ENCODE assay signal across 19 cellular contexts in genomic region chr4:183035726-183036415, GRCh38.
DNase-seq lines count a peak whose midpoint lies in the region; ATAC-seq, FAIRE-seq and TF ChIP-seq lines count a peak whose summit lies in the region.
"Had no signal": no experiment of that assay in that cellular context is flagged by ENCODE, and none has a peak within 500 bp of the region (broad histone marks: within the 10 kb centered on the region; RNA-seq: fewer than 3 reads in every experiment).

No MANE protein-coding gene starts in this region.

- no peaks in the 10 kb centered on the region for H3K27me3 ChIP-seq in H1 (replicated peaks in 1 of 4; ENCODE audit: control insufficient read depth in 3 of 4, extremely low read depth in 1 of 4, insufficient read depth in 3 of 4, low read length in 3 of 4)
- H3K27me3 ChIP-seq in keratinocyte (ENCODE audit: control insufficient read depth, extremely low read depth, insufficient read depth, low read length), result no peaks in the 10 kb centered on the region
- H3K27me3 ChIP-seq in suprapubic skin, result no peaks in the 10 kb centered on the region
- H3K27me3 ChIP-seq: MG63, SJCRH30 had no signal

- no peak overlapping the region for H2BK5ac ChIP-seq in H1 (ENCODE audit: low read depth, low read length)

- no peak for ATAC-seq in omental fat pad (ENCODE audit: low FRiP score)
- ATAC-seq in HG02973 (IDR thresholded peaks at IDR 0.05; ENCODE audit: unreplicated experiment), result no peak

- no peak overlapping the region for H3K27ac ChIP-seq in H1 (ENCODE audit: low read depth, low read length)
- no peak overlapping the region for H3K27ac ChIP-seq in keratinocyte (ENCODE audit: control insufficient read depth, insufficient read depth, low read length)
- no peak overlapping the region for H3K27ac ChIP-seq in suprapubic skin
- H3K27ac ChIP-seq: SJCRH30 had no signal

- H2BK120ac ChIP-seq in H1 (replicated peaks; ENCODE audit: low read depth, low read length), result no peak overlapping the region

- peak overlapping the region; percentile 58; the same call in 1 of the 2 replicates for H2AFZ ChIP-seq in H1 (ENCODE audit: low read length)
- H2AFZ ChIP-seq in keratinocyte (ENCODE audit: control insufficient read depth, low read length), result no peak overlapping the region

- TF ChIP-seq CTCF in H1 (IDR thresholded peaks at IDR 0.05; ENCODE audit: control extremely low read depth in 1 of 3, insufficient read depth in 1 of 3, low read depth in 1 of 3, low read length in 3 of 3) (no peak), keratinocyte (optimal IDR thresholded peaks at IDR 0.05 in 1 of 3, IDR thresholded peaks at IDR 0.05 in 1 of 3, conservative IDR thresholded peaks at IDR 0.05 in 1 of 3; ENCODE audit: extremely low read depth in 1 of 3, insufficient read depth in 2 of 3, low read length in 3 of 3) (no peak), omental fat pad (IDR thresholded peaks at IDR 0.05) (no peak), suprapubic skin (IDR thresholded peaks at IDR 0.05) (no peak)

- H4K5ac ChIP-seq in H1 (ENCODE audit: insufficient read length, low read depth, low read length), result no peak overlapping the region

- H3K4ac ChIP-seq in H1 (replicated peaks; ENCODE audit: insufficient read length, low read depth, low read length), result no peak overlapping the region

- H3K4me1 ChIP-seq in H1 (replicated peaks in 1 of 4; ENCODE audit: control insufficient read depth in 3 of 4, insufficient read depth in 4 of 4, low read length in 3 of 4), result no peaks in the 10 kb centered on the region
- H3K4me1 ChIP-seq in keratinocyte (ENCODE audit: control insufficient read depth, extremely low read depth, insufficient read depth, low read length), result no peaks in the 10 kb centered on the region
- no peaks in the 10 kb centered on the region for H3K4me1 ChIP-seq in suprapubic skin
- H3K4me1 ChIP-seq: SJCRH30 had no signal

- no peak overlapping the region for H2BK15ac ChIP-seq in H1 (ENCODE audit: low read length)

- no peak overlapping the region for H3K18ac ChIP-seq in H1 (ENCODE audit: extremely low read depth, low read length)

- DNase-seq in ELF-1 (ENCODE audit: low read depth, low spot score), result peak; percentile 77
- DNase-seq in HTR-8/SVneo (ENCODE audit: insufficient read length, low spot score), result peak; percentile 78
- DNase-seq in H1 (ENCODE audit: low read depth in 1 of 2, low spot score in 2 of 2), result no peak
- no peak for DNase-seq in keratinocyte (ENCODE audit: low read depth, low spot score)
- no peak for DNase-seq in omental fat pad (ENCODE audit: low spot score)
- no peak for DNase-seq in suprapubic skin (ENCODE audit: low spot score in 2 of 2)
- no peak for DNase-seq in stimulated activated CD4-positive, alpha-beta T cell treated with anti-CD3 and anti-CD28 coated beads, Interleukin-4, amount 100 ng/mL, for 24 hours
- DNase-seq: C1 segment of cervical spinal cord; HCEC 1CT; Karpas-422; MG63; NCI-H1092; NCI-H1694 treated with DMSO at 0.1 percent for 48 hours; NCI-H446; NCI-H69; NK-92 treated with Interleukin-12 subunit alpha and Interleukin-12 subunit beta, amount 100 ng/mL, for 24 hours; OCI-M1; SJCRH30 had no signal

- no peak for TF ChIP-seq POLR2A in H1 (IDR thresholded peaks at IDR 0.05; ENCODE audit: control extremely low read depth in 1 of 2, low read depth in 2 of 2, low read length in 2 of 2)
- TF ChIP-seq POLR2A in suprapubic skin (IDR thresholded peaks at IDR 0.05), result no peak

- H4K91ac ChIP-seq in H1 (replicated peaks; ENCODE audit: insufficient read length, low read length), result no peak overlapping the region

- H3K9me3 ChIP-seq in H1 (ENCODE audit: insufficient read depth in 2 of 2, low read depth in 1 of 2, low read length in 1 of 2) (no peaks in the 10 kb centered on the region), keratinocyte (ENCODE audit: control insufficient read depth, low read depth, low read length) (no peaks in the 10 kb centered on the region), suprapubic skin (no peaks in the 10 kb centered on the region)
- H3K9me3 ChIP-seq: MG63, SJCRH30 had no signal

- no peak overlapping the region for H3K23ac ChIP-seq in H1 (ENCODE audit: insufficient read length)

- dilution Hi-C loops in keratinocyte (cut with MboI; ENCODE audit: extremely low pct_ligation_motif_present, low sequenced_read_pairs), result no loop called here

- H3K36me3 ChIP-seq in H1 (ENCODE audit: control insufficient read depth in 2 of 4, insufficient read depth in 4 of 4, low read length in 3 of 4) (no peaks in the 10 kb centered on the region), keratinocyte (ENCODE audit: control insufficient read depth in 2 of 2, extremely low read depth in 1 of 2, insufficient read depth in 2 of 2, low read length in 2 of 2) (no peaks in the 10 kb centered on the region), suprapubic skin (no peaks in the 10 kb centered on the region)
- H3K36me3 ChIP-seq: MG63, SJCRH30 had no signal

- H3K4me3 ChIP-seq in H1 (ENCODE audit: extremely low read depth in 1 of 4, insufficient read depth in 2 of 4, low read depth in 3 of 4, low read length in 4 of 4), result no peak overlapping the region
- H3K4me3 ChIP-seq in keratinocyte (ENCODE audit: control insufficient read depth in 2 of 3, extremely low read depth in 1 of 3, insufficient read depth in 2 of 3, low read depth in 1 of 3, low read length in 3 of 3), result no peak overlapping the region
- H3K4me3 ChIP-seq in suprapubic skin, result no peak overlapping the region
- H3K4me3 ChIP-seq: MG63, SJCRH30 had no signal

- no peak overlapping the region for H3K56ac ChIP-seq in H1 (replicated peaks; ENCODE audit: insufficient read length, low read depth, low read length)

- no peak for TF ChIP-seq EP300 in H1 (IDR thresholded peaks at IDR 0.05; ENCODE audit: borderline replicate concordance in 1 of 2, low read depth in 2 of 2, low read length in 2 of 2)
- TF ChIP-seq EP300 in suprapubic skin (IDR thresholded peaks at IDR 0.05), result no peak

- no peaks in the 10 kb centered on the region for H4K20me1 ChIP-seq in H1 (replicated peaks in 1 of 2; ENCODE audit: control insufficient read depth in 1 of 2, insufficient read depth in 2 of 2, low read length in 2 of 2)
- no peaks in the 10 kb centered on the region for H4K20me1 ChIP-seq in keratinocyte (ENCODE audit: control insufficient read depth, extremely low read depth, insufficient read depth, low read length)

- H3K14ac ChIP-seq in H1 (ENCODE audit: insufficient read length), result no peak overlapping the region

- WGBS in H1 (ENCODE audit: extremely low coverage in 1 of 2, insufficient coverage in 1 of 2, insufficient read length in 1 of 2, insufficient replicate concordance in 2 of 2, low coverage in 1 of 2, low lambda C conversion rate in 2 of 2, missing lambda C conversion rate in 1 of 2), 2 experiments, result 81% methylated on average over 7 of the region's 7 CpGs; no CpG with 5 or more reads in 1 of the 2 experiments
- 25% methylated on average over 7 of the region's 7 CpGs for WGBS in suprapubic skin

- H3K4me2 ChIP-seq in H1 (ENCODE audit: insufficient read depth in 1 of 2, low read depth in 2 of 2, low read length in 2 of 2) (no peak overlapping the region), keratinocyte (ENCODE audit: control insufficient read depth, extremely low read depth, insufficient read depth, low read depth, low read length) (peak overlapping the region; percentile 10)

- no peak for TF ChIP-seq RAD21 in H1 (IDR thresholded peaks at IDR 0.05 in 1 of 2, conservative IDR thresholded peaks at IDR 0.05 in 1 of 2; ENCODE audit: low read depth in 2 of 2, low read length in 2 of 2)

- no peaks in the 10 kb centered on the region for H3K23me2 ChIP-seq in H1 (ENCODE audit: low read depth, low read length)

- no peak overlapping the region for H2BK12ac ChIP-seq in H1 (ENCODE audit: low read depth, low read length)

- CTCF ChIA-PET in H1 (lab: Charles Lee; ENCODE audit: partially characterized antibody), result interaction anchor here (0.6 to 1.9 kb wide), 7 partner anchors 25 to 226 kb away, joined by 3 to 6 read pairs (median 3); no protein-coding TSS in a partner anchor

- H4K8ac ChIP-seq in H1 (ENCODE audit: extremely low read depth, insufficient read depth, low read length), result no peak overlapping the region

- H3K9ac ChIP-seq in H1 (replicated peaks in 1 of 4; ENCODE audit: extremely low read depth in 1 of 4, low read depth in 3 of 4, low read length in 3 of 4) (no peak overlapping the region), keratinocyte (ENCODE audit: control insufficient read depth, extremely low read depth, insufficient read depth, low read length) (no peak overlapping the region)

- no peak overlapping the region for H2AK5ac ChIP-seq in H1 (ENCODE audit: low read depth, low read length)

- H3K79me2 ChIP-seq in H1 (ENCODE audit: control insufficient read depth in 1 of 2, insufficient read depth in 2 of 2, low read length in 2 of 2) (no peaks in the 10 kb centered on the region), keratinocyte (ENCODE audit: control insufficient read depth, insufficient read depth, low read length) (no peaks in the 10 kb centered on the region)

- no peak overlapping the region for H2BK20ac ChIP-seq in H1 (ENCODE audit: low read length)

- no peaks in the 10 kb centered on the region for H3K9me1 ChIP-seq in keratinocyte (ENCODE audit: control insufficient read depth, extremely low read depth, insufficient read depth, low read length)

- POLR2A ChIA-PET in H1 (lab: Charles Lee; ENCODE audit: partially characterized antibody), result no interaction called here

- FAIRE-seq in HTR-8/SVneo (lab: Jason Lieb, UNC) (peak; percentile 80), H1 (lab: Jason Lieb, UNC) (no peak), keratinocyte (lab: Jason Lieb, UNC) (no peak)

- no peaks in the 10 kb centered on the region for H3K79me1 ChIP-seq in H1 (ENCODE audit: low read depth, low read length)

TF ChIP-seq in H1, 55 proteins besides CTCF, POLR2A, EP300 and RAD21:
- TF ChIP-seq CBX5 (IDR thresholded peaks at IDR 0.05; ENCODE audit: low read depth, low read length) (no peak), YY1 (IDR thresholded peaks at IDR 0.05; ENCODE audit: low read depth, low read length) (no peak), NRF1 (IDR thresholded peaks at IDR 0.05; ENCODE audit: low read depth, low read length) (no peak), TBP (IDR thresholded peaks at IDR 0.05; ENCODE audit: low read depth, low read length) (no peak), SP2 (IDR thresholded peaks at IDR 0.05; ENCODE audit: low read length) (no peak), POLR2AphosphoS5 (IDR thresholded peaks at IDR 0.05; ENCODE audit: low read depth, low read length) (no peak), SIN3A (conservative IDR thresholded peaks at IDR 0.05 in 1 of 2, IDR thresholded peaks at IDR 0.05 in 1 of 2; ENCODE audit: low read depth in 1 of 2, low read length in 2 of 2) (no peak), BCL11A (IDR thresholded peaks at IDR 0.05; ENCODE audit: low read depth in 2 of 2, low read length in 2 of 2) (no peak), TEAD4 (IDR thresholded peaks at IDR 0.05; ENCODE audit: low read depth, low read length) (no peak), TAF7 (optimal IDR thresholded peaks at IDR 0.05; ENCODE audit: borderline replicate concordance, low read depth, low read length) (no peak), RBBP5 (IDR thresholded peaks at IDR 0.05; ENCODE audit: borderline replicate concordance, low read depth, low read length) (no peak)

Comparison
In these comparisons a context has a peak if more than half of its experiments do, and no peak if none do; other contexts are left out.
1. DNase-seq: peak in ELF-1 (single experiment) and HTR-8/SVneo (single experiment); none in H1 (0 of 2), keratinocyte (single experiment), omental fat pad (single experiment), suprapubic skin (0 of 2) and stimulated activated CD4-positive, alpha-beta T cell treated with anti-CD3 and anti-CD28 coated beads, Interleukin-4, amount 100 ng/mL, for 24 hours (single experiment).